Comparison of ENCODE assay signal across 11 cellular contexts in the genomic region with DNA sequence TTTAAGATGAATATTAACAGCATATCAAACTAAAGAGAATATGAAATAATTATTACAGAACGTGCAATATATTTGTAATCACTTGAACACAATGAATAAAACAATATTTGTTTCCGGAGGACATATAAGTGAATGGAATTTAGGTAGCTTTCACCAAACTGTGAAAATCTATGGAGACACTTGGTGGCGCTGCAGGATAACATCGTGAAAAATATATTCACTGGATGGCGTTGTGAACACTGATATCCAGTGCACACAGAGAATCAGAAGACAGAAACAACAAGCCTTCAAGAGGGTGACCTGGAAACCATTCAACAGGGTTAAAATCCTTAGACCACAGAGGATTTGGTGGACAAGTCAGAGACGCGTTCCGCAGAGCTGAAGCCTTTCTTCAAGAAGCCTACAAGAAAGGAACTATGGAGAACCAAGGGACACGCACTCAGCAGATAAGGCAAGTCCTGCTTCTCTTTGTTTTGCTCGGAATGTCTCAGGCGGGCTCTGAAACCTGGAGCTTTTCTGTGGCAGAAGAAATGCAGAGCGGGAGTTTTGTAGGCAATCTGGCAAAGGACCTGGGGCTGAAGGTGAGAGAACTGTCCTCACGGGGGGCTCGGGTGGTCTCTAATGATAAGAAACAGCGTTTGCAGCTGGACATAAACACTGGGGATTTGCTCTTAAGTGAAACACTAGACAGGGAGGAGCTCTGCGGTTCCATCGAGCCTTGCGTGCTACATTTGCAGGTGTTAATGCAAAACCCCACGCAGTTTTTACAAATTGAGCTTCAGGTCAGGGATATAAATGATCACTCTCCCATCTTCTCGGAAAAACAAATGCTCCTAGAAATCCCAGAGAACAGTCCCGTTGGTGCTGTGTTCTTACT. TPM values are rescaled to one million over a fixed set of nuclear protein-coding genes. Genes with fewer than 3 reads are reported as not detected.
DNase-seq lines count a peak whose midpoint lies in the region; ATAC-seq and TF ChIP-seq lines count a peak whose summit lies in the region.
"Had no signal": no experiment of that assay in that cellular context is flagged by ENCODE, and none has a peak within 500 bp of the region (broad histone marks: within the 10 kb centered on the region; RNA-seq: fewer than 3 reads in every experiment).

A gene (plus strand): TSS at position 269 of the 877 bp plus-strand sequence. CDS start 148 bp downstream, at position 417.

- H4K20me1 ChIP-seq in SK-N-SH (ENCODE audit: insufficient read depth), result no peaks in the 10 kb centered on the region

- no peaks in the 10 kb centered on the region for H3F3A ChIP-seq in SK-N-SH (replicated peaks; ENCODE audit: insufficient read depth)

- WGBS in SK-N-SH (ENCODE audit: low lambda C conversion rate), result 42% methylated on average over 21 of the region's 21 CpGs

- H3K79me2 ChIP-seq in SK-N-SH (ENCODE audit: insufficient read depth), result no peaks in the 10 kb centered on the region

- CTCF ChIA-PET in SK-N-SH (lab: Yijun Ruan, JAX) (interaction anchor here (0.7 to 2.7 kb wide), 19 partner anchors 9 to 368 kb away, joined by 3 to 15 read pairs (median 5); a partner anchor contains a TSS), T-cell (lab: Charles Lee) (no interaction called here)

- H3K36me3 Mint-ChIP-seq in T-cell, result no peaks in the 10 kb centered on the region

- no peak for TF ChIP-seq EP300 in SK-N-SH (IDR thresholded peaks at IDR 0.05; ENCODE audit: borderline replicate concordance in 1 of 2, low read depth in 1 of 2, low read length in 1 of 2)

- H2AFZ ChIP-seq in SK-N-SH (ENCODE audit: low read depth), result no peak within 1 kb of the TSS

- H3K27me3 ChIP-seq in SK-N-SH (ENCODE audit: insufficient read depth) (no peaks in the 10 kb centered on the region), thoracic aorta (replicated peaks; ENCODE audit: insufficient read depth) (no peaks in the 10 kb centered on the region)

- peaks cover 7 to 45% (median 28%) of the 10 kb centered on the region in 3 donors for H3K9me3 Mint-ChIP-seq in T-cell

- peak; percentile 48 for TF ChIP-seq RAD21 in SK-N-SH (IDR thresholded peaks at IDR 0.05; ENCODE audit: low read length)

- POLR2A ChIA-PET in SK-N-SH (lab: Yijun Ruan, JAX), result interaction anchor here (0.6 kb wide), 1 partner anchor 51 kb away, joined by 3 read pairs; no protein-coding TSS in a partner anchor
- POLR2A ChIA-PET in T-cell (lab: Charles Lee), result no interaction called here

- no peaks in the 10 kb centered on the region for H3K36me3 ChIP-seq in SK-N-SH (replicated peaks in 1 of 2; ENCODE audit: control insufficient read depth in 1 of 2, insufficient read depth in 2 of 2, low read length in 1 of 2)
- H3K36me3 ChIP-seq in thoracic aorta, result no peaks in the 10 kb centered on the region

- no peak within 1 kb of the TSS for H3K9ac ChIP-seq in SK-N-SH

- H3K4me3 ChIP-seq in SK-N-SH (ENCODE audit: low read depth in 2 of 2, low read length in 1 of 2) (peak within 1 kb of the TSS; percentile 18 to 26; a peak in 2 of 4 replicates), coronary artery (peak within 1 kb of the TSS; percentile 17), thoracic aorta (peak within 1 kb of the TSS; percentile 42)

- H3K27ac ChIP-seq in SK-N-SH (ENCODE audit: low read depth in 2 of 2, low read length in 1 of 2), result no peak within 1 kb of the TSS
- no peak within 1 kb of the TSS for H3K27ac ChIP-seq in coronary artery
- no peak within 1 kb of the TSS for H3K27ac ChIP-seq in thoracic aorta

- no peaks in the 10 kb centered on the region for H3K9me2 ChIP-seq in SK-N-SH

- no peak within 1 kb of the TSS for H3K4me2 ChIP-seq in SK-N-SH

- peaks cover 47 to 51% of the 10 kb centered on the region in 2 donors for H3K27me3 Mint-ChIP-seq in T-cell

- ATAC-seq in SK-N-SH treated with all-trans-retinoic acid at 6 μM for 48 hours (no peak), thoracic aorta (ENCODE audit: insufficient number of reproducible peaks, low FRiP score, low read depth) (no peak), T-cell (replicated peaks in 1 of 4) (no peak), GM21423 (IDR thresholded peaks at IDR 0.05; ENCODE audit: unreplicated experiment) (no peak)

- no peak within 1 kb of the TSS for H3K4me3 Mint-ChIP-seq in T-cell

- peak; percentile 41 for DNase-seq in SK-N-SH
- peak; percentile 9 for DNase-seq in NCI-H510A (lab: John Stamatoyannopoulos, UW)
- no peak for DNase-seq in coronary artery (ENCODE audit: low spot score)
- no peak for DNase-seq in thoracic aorta (ENCODE audit: low spot score)
- DNase-seq in T-cell, result no peak
- no peak for DNase-seq in central memory CD4-positive, alpha-beta T cell
- DNase-seq: activated CD4-positive, alpha-beta T cell treated with anti-CD3 and anti-CD28 coated beads, Interleukin-2, amount 50 U/mL, for 4 hours; midbrain had no signal

- TF ChIP-seq CTCF in SK-N-SH (IDR thresholded peaks at IDR 0.05) (peak; percentile 39), coronary artery (IDR thresholded peaks at IDR 0.05) (no peak), thoracic aorta (IDR thresholded peaks at IDR 0.05) (no peak)

- no peak within 1 kb of the TSS for H3K27ac Mint-ChIP-seq in T-cell
- H3K27ac Mint-ChIP-seq: IgD-negative memory B cell had no signal

- no peaks in the 10 kb centered on the region for H3K4me1 Mint-ChIP-seq in T-cell

- no peaks in the 10 kb centered on the region for H3K4me1 ChIP-seq in SK-N-SH (ENCODE audit: control insufficient read depth in 1 of 2, insufficient read depth in 2 of 2, low read depth in 1 of 2, low read length in 1 of 2)
- no peaks in the 10 kb centered on the region for H3K4me1 ChIP-seq in thoracic aorta (ENCODE audit: control insufficient read depth in 1 of 2, low read depth in 2 of 2)

- H3K9me3 ChIP-seq in SK-N-SH, result peaks cover 9% of the 10 kb centered on the region
- peaks cover 81% of the 10 kb centered on the region for H3K9me3 ChIP-seq in thoracic aorta

TF ChIP-seq in SK-N-SH, 30 proteins besides CTCF, POLR2A, EP300 and RAD21 (continues in another document):
- TF ChIP-seq FOXJ3 (CRISPR knock-in tag; IDR thresholded peaks at IDR 0.05) (no peak), NFIC (IDR thresholded peaks at IDR 0.05; ENCODE audit: borderline replicate concordance) (no peak), ELF1 (IDR thresholded peaks at IDR 0.05) (no peak), RFX5 (IDR thresholded peaks at IDR 0.05; ENCODE audit: low read length) (no peak), GABPA (IDR thresholded peaks at IDR 0.05; ENCODE audit: low read depth) (no peak), FOSL2 (IDR thresholded peaks at IDR 0.05; ENCODE audit: borderline replicate concordance, low read depth) (no peak)
- TF ChIP-seq, protein P1, sequence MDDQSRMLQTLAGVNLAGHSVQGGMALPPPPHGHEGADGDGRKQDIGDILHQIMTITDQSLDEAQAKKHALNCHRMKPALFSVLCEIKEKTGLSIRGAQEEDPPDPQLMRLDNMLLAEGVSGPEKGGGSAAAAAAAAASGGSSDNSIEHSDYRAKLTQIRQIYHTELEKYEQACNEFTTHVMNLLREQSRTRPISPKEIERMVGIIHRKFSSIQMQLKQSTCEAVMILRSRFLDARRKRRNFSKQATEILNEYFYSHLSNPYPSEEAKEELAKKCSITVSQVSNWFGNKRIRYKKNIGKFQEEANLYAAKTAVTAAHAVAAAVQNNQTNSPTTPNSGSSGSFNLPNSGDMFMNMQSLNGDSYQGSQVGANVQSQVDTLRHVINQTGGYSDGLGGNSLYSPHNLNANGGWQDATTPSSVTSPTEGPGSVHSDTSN (IDR thresholded peaks at IDR 0.05), result no peak

TF ChIP-seq in SK-N-SH treated with all-trans-retinoic acid at 6 μM for 48 hours, 23 proteins besides CTCF, POLR2A, EP300 and RAD21:
- TF ChIP-seq TCF4 (CRISPR knock-in tag; IDR thresholded peaks at IDR 0.05; ENCODE audit: borderline replicate concordance) (no peak), CSDC2 (CRISPR knock-in tag; IDR thresholded peaks at IDR 0.05) (no peak), ZFP3 (CRISPR knock-in tag; IDR thresholded peaks at IDR 0.05) (no peak), GLIS3 (CRISPR knock-in tag; IDR thresholded peaks at IDR 0.05) (no peak), PPARA (CRISPR knock-in tag; IDR thresholded peaks at IDR 0.05; ENCODE audit: borderline replicate concordance) (no peak), ZFP30 (CRISPR knock-in tag; IDR thresholded peaks at IDR 0.05) (no peak)
- TF ChIP-seq, protein P2, sequence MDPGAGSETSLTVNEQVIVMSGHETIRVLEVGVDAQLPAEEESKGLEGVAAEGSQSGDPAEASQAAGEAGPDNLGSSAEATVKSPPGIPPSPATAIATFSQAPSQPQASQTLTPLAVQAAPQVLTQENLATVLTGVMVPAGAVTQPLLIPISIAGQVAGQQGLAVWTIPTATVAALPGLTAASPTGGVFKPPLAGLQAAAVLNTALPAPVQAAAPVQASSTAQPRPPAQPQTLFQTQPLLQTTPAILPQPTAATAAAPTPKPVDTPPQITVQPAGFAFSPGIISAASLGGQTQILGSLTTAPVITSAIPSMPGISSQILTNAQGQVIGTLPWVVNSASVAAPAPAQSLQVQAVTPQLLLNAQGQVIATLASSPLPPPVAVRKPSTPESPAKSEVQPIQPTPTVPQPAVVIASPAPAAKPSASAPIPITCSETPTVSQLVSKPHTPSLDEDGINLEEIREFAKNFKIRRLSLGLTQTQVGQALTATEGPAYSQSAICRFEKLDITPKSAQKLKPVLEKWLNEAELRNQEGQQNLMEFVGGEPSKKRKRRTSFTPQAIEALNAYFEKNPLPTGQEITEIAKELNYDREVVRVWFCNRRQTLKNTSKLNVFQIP (CRISPR knock-in tag; IDR thresholded peaks at IDR 0.05; ENCODE audit: borderline replicate concordance, low read depth), result no peak

RNA-seq across cellular contexts. Expression of the gene that starts here (rescaled TPM):
- polyA plus RNA-seq in SK-N-SH (2012; rRNA removed), result 0.41 and 0.61 TPM in 2 replicates
- polyA plus RNA-seq in SK-N-SH (2012; cell fraction: cytosol; rRNA removed), result 0.37 and 0.38 TPM in 2 replicates
- polyA plus RNA-seq in SK-N-SH (2012; cell fraction: nucleus; rRNA removed), result 0.82 and 1.2 TPM in 2 replicates
- total RNA-seq in thoracic aorta (10 to 100 TPM in 1 of 2 donors, 1 to 10 TPM in 1; 6.0 to 10.6 TPM), T-cell (not detected)
- polyA plus RNA-seq: IgD-negative memory B cell had no signal

Comparison
In these comparisons a context has a peak if more than half of its experiments do, and no peak if none do; other contexts are left out.
1. RNA of the gene that starts here (total RNA-seq): 6.0 to 10.6 TPM in thoracic aorta; not detected in T-cell; every median in the first group is over 4 times any median in the second.
2. DNase-seq: peak in SK-N-SH (single experiment) and NCI-H510A (single experiment); none in coronary artery (single experiment), thoracic aorta (single experiment), T-cell (0 of 34) and central memory CD4-positive, alpha-beta T cell (single experiment).
3. Peak in every context shown above with its lines, with median percentiles within 50 percentile points of each other: H3K4me3 ChIP-seq.